In genomic region chr3:65595997-65596300, GRCh38 we compare ENCODE assay signal across 21 cellular contexts.
DNase-seq lines count a peak whose midpoint lies in the region; TF ChIP-seq lines count a peak whose summit lies in the region.
"Had no signal": no experiment of that assay in that cellular context is flagged by ENCODE, and none has a peak within 500 bp of the region (broad histone marks: within the 10 kb centered on the region; RNA-seq: fewer than 3 reads in every experiment).

No MANE protein-coding gene starts in this region.

- DNase-seq in SJCRH30 (no peak), endothelial cell (ENCODE audit: low spot score) (no peak), mesendoderm (no peak), tibial nerve (ENCODE audit: low spot score in 2 of 2) (no peak), H4 (ENCODE audit: low spot score) (no peak), SW 1271 (lab: John Stamatoyannopoulos, UW) (no peak)
- no peak for DNase-seq in activated naive CD8-positive, alpha-beta T cell treated with anti-CD3 and anti-CD28 coated beads for 36 hours
- DNase-seq: activated CD4-positive, alpha-beta T cell treated with anti-CD3 and anti-CD28 coated beads, Interleukin-2, amount 10 ng/mL, durations not matched to agents 24 days and 14 days; activated naive CD4-positive, alpha-beta T cell; activated T-cell treated with anti-CD3 and anti-CD28 coated beads, Interleukin-2, amount 50 U/mL, for 4 hours; adrenal gland; CD4-positive, alpha-beta memory T cell; cortex of kidney; Kasumi-1; left lung; naive thymus-derived CD8-positive, alpha-beta T cell; NCI-H2171; sigmoid colon; stimulated activated naive CD8-positive, alpha-beta T cell treated with anti-CD3 and anti-CD28 coated beads, Interleukin-15, Interleukin-2, amounts not matched to agents 100 U/mL and 50 U/mL, for 24 hours; transverse colon had no signal

- H3K9me3 ChIP-seq in SJCRH30 (replicated peaks): no peaks in the 10 kb centered on the region
- no peaks in the 10 kb centered on the region for H3K9me3 ChIP-seq in tibial nerve
- H3K9me3 ChIP-seq: adrenal gland, breast epithelium, left lung, sigmoid colon, transverse colon had no signal

- no CpG with 5 or more reads among the region's 5 CpGs for WGBS in mesendoderm (ENCODE audit: extremely low coverage, insufficient coverage, low lambda C conversion rate)
- 55 to 58% methylated on average over 5 of the region's 5 CpGs for WGBS in tibial nerve, 2 donors

- peaks cover 27% of the 10 kb centered on the region for H3K4me1 Mint-ChIP-seq in endothelial cell (ENCODE audit: unreplicated experiment)
- no peaks in the 10 kb centered on the region for H3K4me1 Mint-ChIP-seq in activated naive CD8-positive, alpha-beta T cell treated with anti-CD3 and anti-CD28 coated beads for 36 hours
- H3K4me1 Mint-ChIP-seq: activated CD4-positive, alpha-beta T cell treated with anti-CD3 and anti-CD28 coated beads, Interleukin-2, amount 10 ng/mL, durations not matched to agents 24 days and 14 days; CD4-positive, alpha-beta memory T cell; naive thymus-derived CD8-positive, alpha-beta T cell had no signal

- peaks cover 7% of the 10 kb centered on the region for H3K79me1 ChIP-seq in mesendoderm (ENCODE audit: low read length)

- H3K23ac ChIP-seq in mesendoderm (ENCODE audit: low read length): no peak overlapping the region

- peak overlapping the region; percentile 80 for H3K18ac ChIP-seq in mesendoderm (ENCODE audit: low read length)

- H2BK5ac ChIP-seq in mesendoderm (ENCODE audit: low read length): no peak overlapping the region

- H3K4me2 ChIP-seq in mesendoderm (ENCODE audit: low read length): no peak overlapping the region

- H3K27ac Mint-ChIP-seq in endothelial cell (ENCODE audit: unreplicated experiment): peak overlapping the region; percentile 89
- H3K27ac Mint-ChIP-seq in activated naive CD8-positive, alpha-beta T cell treated with anti-CD3 and anti-CD28 coated beads for 36 hours: no peak overlapping the region
- H3K27ac Mint-ChIP-seq: activated CD4-positive, alpha-beta T cell treated with anti-CD3 and anti-CD28 coated beads, Interleukin-2, amount 10 ng/mL, durations not matched to agents 24 days and 14 days; CD4-positive, alpha-beta memory T cell; naive thymus-derived CD8-positive, alpha-beta T cell had no signal

- no peaks in the 10 kb centered on the region for H3K36me3 ChIP-seq in SJCRH30
- H3K36me3 ChIP-seq in mesendoderm (ENCODE audit: control insufficient read depth, insufficient read depth, low read length): no peaks in the 10 kb centered on the region
- H3K36me3 ChIP-seq in tibial nerve: no peaks in the 10 kb centered on the region
- H3K36me3 ChIP-seq: adrenal gland, breast epithelium, left lung, sigmoid colon, transverse colon had no signal

- H2BK120ac ChIP-seq in mesendoderm (ENCODE audit: low read depth, low read length): no peak overlapping the region

- H3K27me3 ChIP-seq in SJCRH30: no peaks in the 10 kb centered on the region
- no peaks in the 10 kb centered on the region for H3K27me3 ChIP-seq in mesendoderm (ENCODE audit: insufficient read depth, low read length, poor library complexity)
- H3K27me3 ChIP-seq in tibial nerve: no peaks in the 10 kb centered on the region
- H3K27me3 ChIP-seq: adrenal gland, breast epithelium, sigmoid colon, transverse colon had no signal

- no peak for TF ChIP-seq EP300 in tibial nerve (IDR thresholded peaks at IDR 0.05)

- no peak for TF ChIP-seq POLR2A in tibial nerve (IDR thresholded peaks at IDR 0.05)

- no peaks in the 10 kb centered on the region for H3K27me3 Mint-ChIP-seq in endothelial cell (ENCODE audit: unreplicated experiment)
- H3K27me3 Mint-ChIP-seq in activated naive CD8-positive, alpha-beta T cell treated with anti-CD3 and anti-CD28 coated beads for 36 hours: peaks cover 38% of the 10 kb centered on the region

- H3K4me3 ChIP-seq in SJCRH30 (peak overlapping the region; percentile 73), mesendoderm (ENCODE audit: low read length) (no peak overlapping the region), tibial nerve (peak overlapping the region in 2 of 4 donors; percentile 41 to 56)
- H3K4me3 ChIP-seq: left lung had no signal

- peak overlapping the region; percentile 29 for H3K56ac ChIP-seq in mesendoderm (ENCODE audit: low read length)

- H4K8ac ChIP-seq in mesendoderm (ENCODE audit: low read depth, low read length): no peak overlapping the region

- H3K36me3 Mint-ChIP-seq in endothelial cell (ENCODE audit: low read depth, unreplicated experiment): no peaks in the 10 kb centered on the region
- no peaks in the 10 kb centered on the region for H3K36me3 Mint-ChIP-seq in activated naive CD8-positive, alpha-beta T cell treated with anti-CD3 and anti-CD28 coated beads for 36 hours
- H3K36me3 Mint-ChIP-seq: CD4-positive, alpha-beta memory T cell had no signal

- no peak overlapping the region for H3K4me3 Mint-ChIP-seq in endothelial cell (ENCODE audit: unreplicated experiment)
- H3K4me3 Mint-ChIP-seq in activated naive CD8-positive, alpha-beta T cell treated with anti-CD3 and anti-CD28 coated beads for 36 hours: no peak overlapping the region
- H3K4me3 Mint-ChIP-seq: activated CD4-positive, alpha-beta T cell treated with anti-CD3 and anti-CD28 coated beads, Interleukin-2, amount 10 ng/mL, durations not matched to agents 24 days and 14 days; activated T-cell treated with anti-CD3 and anti-CD28 coated beads, Interleukin-2, amount 50 U/mL, for 4 hours; naive thymus-derived CD8-positive, alpha-beta T cell had no signal

- TF ChIP-seq CTCF in endothelial cell (IDR thresholded peaks at IDR 0.05; ENCODE audit: unreplicated experiment) (no peak), tibial nerve (IDR thresholded peaks at IDR 0.05) (no peak)

- H4K5ac ChIP-seq in mesendoderm (ENCODE audit: low read length): no peak overlapping the region

- no peak overlapping the region for H2AK5ac ChIP-seq in mesendoderm (ENCODE audit: low read length)

- H3K4me1 ChIP-seq in SJCRH30 (peaks cover 9% of the 10 kb centered on the region), mesendoderm (ENCODE audit: control insufficient read depth, low read depth, low read length) (peaks cover 6% of the 10 kb centered on the region), tibial nerve (peaks cover 0 to 30% (median 0%) of the 10 kb centered on the region in 4 donors)

- no peak overlapping the region for H3K4ac ChIP-seq in mesendoderm (ENCODE audit: low read depth, low read length)

- no peak overlapping the region for H3K9ac ChIP-seq in mesendoderm (ENCODE audit: low read length)

- no peaks in the 10 kb centered on the region for H3K9me3 Mint-ChIP-seq in endothelial cell (ENCODE audit: unreplicated experiment)
- H3K9me3 Mint-ChIP-seq in activated naive CD8-positive, alpha-beta T cell treated with anti-CD3 and anti-CD28 coated beads for 36 hours: peaks cover 7% of the 10 kb centered on the region
- H3K9me3 Mint-ChIP-seq: activated CD4-positive, alpha-beta T cell treated with anti-CD3 and anti-CD28 coated beads, Interleukin-2, amount 10 ng/mL, durations not matched to agents 24 days and 14 days; activated T-cell treated with anti-CD3 and anti-CD28 coated beads, Interleukin-2, amount 50 U/mL, for 4 hours had no signal

- H3K79me2 ChIP-seq in mesendoderm (ENCODE audit: control insufficient read depth, insufficient read depth, low read length): peaks cover 19% of the 10 kb centered on the region

- H3K27ac ChIP-seq in SJCRH30: peak overlapping the region; percentile 88
- no peak overlapping the region for H3K27ac ChIP-seq in mesendoderm (ENCODE audit: low read depth, low read length)
- H3K27ac ChIP-seq in tibial nerve: peak overlapping the region; percentile 41 to 88 (median 75)
- H3K27ac ChIP-seq: adrenal gland, left lung, transverse colon had no signal

- no peak overlapping the region for H2BK15ac ChIP-seq in mesendoderm (replicated peaks; ENCODE audit: low read depth)
